Comparison of ENCODE assay signal across 8 cellular contexts in genomic region chr1:29236743-29236992, GRCh38.
DNase-seq lines count a peak whose midpoint lies in the region; ATAC-seq and TF ChIP-seq lines count a peak whose summit lies in the region.

No MANE protein-coding gene starts in this region.

- ATAC-seq in effector memory CD8-positive, alpha-beta T cell (replicated peaks) = no peak

- peaks cover 41% of the 10 kb centered on the region for H3K27me3 ChIP-seq in neuron (ENCODE audit: insufficient read depth, low read length)

- peak overlapping the region; percentile 78 to 90 for H3K4me3 Mint-ChIP-seq in effector memory CD8-positive, alpha-beta T cell

- peaks cover 42 to 81% of the 10 kb centered on the region in 2 donors for H3K27me3 Mint-ChIP-seq in effector memory CD8-positive, alpha-beta T cell

- H3K36me3 Mint-ChIP-seq in effector memory CD8-positive, alpha-beta T cell (ENCODE audit: insufficient read depth) = peaks cover 3% of the 10 kb centered on the region

- peak overlapping the region; percentile 21 for H3K4me3 ChIP-seq in neuron (ENCODE audit: low read length)

- peaks cover 22% of the 10 kb centered on the region for H3K4me1 ChIP-seq in neuron (ENCODE audit: insufficient read depth, low read length)

- TF ChIP-seq CTCF in C4-2B (conservative IDR thresholded peaks at IDR 0.05) = no peak

- H3K9me3 ChIP-seq in KOPT-K1 (ENCODE audit: insufficient read depth, low read length, poor library complexity, severe bottlenecking) (no peaks in the 10 kb centered on the region), neuron (ENCODE audit: low read length) (no peaks in the 10 kb centered on the region)

- peak in 1 of 3 experiments; percentile 13 for DNase-seq in effector memory CD8-positive, alpha-beta T cell
- no peak for DNase-seq in NCI-H1930 (lab: John Stamatoyannopoulos, UW)
- no peak for DNase-seq in effector CD4-positive, alpha-beta T cell
- DNase-seq in stimulated activated CD4-positive, alpha-beta T cell treated with anti-CD3 and anti-CD28 coated beads, Interleukin-15, amount 100 ng/mL, for 24 hours = no peak
- no peak for DNase-seq in hippocampal formation (lab: John Stamatoyannopoulos, UW)

- peaks cover 11 to 15% of the 10 kb centered on the region in 2 donors for H3K4me1 Mint-ChIP-seq in effector memory CD8-positive, alpha-beta T cell (ENCODE audit: low read depth in 2 of 2)

- H2AFZ ChIP-seq in neuron (ENCODE audit: low read depth, low read length) = no peak overlapping the region

- no peaks in the 10 kb centered on the region for H3K36me3 ChIP-seq in KOPT-K1 (ENCODE audit: insufficient read depth, low read length)
- no peaks in the 10 kb centered on the region for H3K36me3 ChIP-seq in neuron (ENCODE audit: insufficient read depth, low read length)

- H3K27ac ChIP-seq in C4-2B (peak overlapping the region; percentile 62), KOPT-K1 (ENCODE audit: low read depth, low read length, poor library complexity, severe bottlenecking) (peak overlapping the region; percentile 51)

- H3K9me3 Mint-ChIP-seq in effector memory CD8-positive, alpha-beta T cell = no peaks in the 10 kb centered on the region

- no peak overlapping the region for H3K27ac Mint-ChIP-seq in effector memory CD8-positive, alpha-beta T cell
